In the genomic region with DNA sequence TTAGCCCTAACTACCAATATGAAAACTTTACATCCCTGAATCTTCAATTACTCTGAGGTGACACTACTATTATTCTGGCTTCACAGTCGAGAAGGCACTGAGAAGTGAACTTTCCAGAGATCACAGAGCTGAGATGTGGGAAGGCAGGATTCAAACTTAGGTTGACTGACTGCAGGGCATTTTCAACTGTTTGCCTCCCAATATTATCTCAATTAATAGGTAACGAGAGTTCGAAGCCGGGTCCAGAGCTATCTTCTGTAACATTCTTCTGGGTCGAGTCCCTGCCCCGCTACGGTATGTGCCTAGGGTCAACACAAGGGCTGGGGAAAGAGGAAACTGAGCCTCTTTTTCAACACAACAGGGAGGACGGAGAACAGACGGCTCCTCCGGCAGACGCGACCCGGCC, we compare ENCODE assay signal across 8 cellular contexts. TPM values are rescaled to one million over a fixed set of nuclear protein-coding genes. Genes with fewer than 3 reads are reported as not detected.
DNase-seq lines count a peak whose midpoint lies in the region; ATAC-seq and TF ChIP-seq lines count a peak whose summit lies in the region.

No MANE protein-coding gene starts in this region.

- peak overlapping the region; percentile 88 for H3K4me2 ChIP-seq in neural progenitor cell

- intact Hi-C loops in dorsolateral prefrontal cortex (cut with DNase I): loop anchor here in 1 of 2 donors (5.0 kb wide), 1 partner anchor 120 kb away; the partner anchor contains the start of gene KDM3A

- H3K4me1 ChIP-seq in neural progenitor cell: peaks cover 7% of the 10 kb centered on the region

- H3K79me2 ChIP-seq in neural progenitor cell (ENCODE audit: low read depth): peaks cover 48% of the 10 kb centered on the region

- H3K27ac ChIP-seq in dorsolateral prefrontal cortex (peak overlapping the region; percentile 91 to 100 (median 99)), neural progenitor cell (peak overlapping the region; percentile 98)

- ATAC-seq in HG02759 (IDR thresholded peaks at IDR 0.05; ENCODE audit: unreplicated experiment) (no peak), GM21619 (IDR thresholded peaks at IDR 0.05; ENCODE audit: unreplicated experiment) (no peak), HG02981 (IDR thresholded peaks at IDR 0.05; ENCODE audit: unreplicated experiment) (no peak)

- H3K27me3 Mint-ChIP-seq in IgD-negative memory B cell: peaks cover 1% of the 10 kb centered on the region
- peaks cover 5% of the 10 kb centered on the region for H3K27me3 Mint-ChIP-seq in neural progenitor cell (ENCODE audit: insufficient read depth, low read depth)

- no peak for DNase-seq in dorsolateral prefrontal cortex
- no peak for DNase-seq in neural progenitor cell (ENCODE audit: low spot score)
- no peak for DNase-seq in DMS 273 (lab: John Stamatoyannopoulos, UW; ENCODE audit: unreplicated experiment)

- H3K36me3 Mint-ChIP-seq in IgD-negative memory B cell (no peaks in the 10 kb centered on the region), neural progenitor cell (peaks cover 3% of the 10 kb centered on the region)

- H3K27me3 ChIP-seq in dorsolateral prefrontal cortex (no peaks in the 10 kb centered on the region), neural progenitor cell (no peaks in the 10 kb centered on the region)

- H3K27ac Mint-ChIP-seq in IgD-negative memory B cell: peak overlapping the region; percentile 88 to 99 (median 98)
- peak overlapping the region; percentile 92 for H3K27ac Mint-ChIP-seq in neural progenitor cell

- no peaks in the 10 kb centered on the region for H3K36me3 ChIP-seq in neural progenitor cell

- peak overlapping the region; percentile 92 for H3K9ac ChIP-seq in neural progenitor cell

- peaks cover 22 to 32% (median 25%) of the 10 kb centered on the region in 3 donors for H3K4me1 Mint-ChIP-seq in IgD-negative memory B cell
- peaks cover 18% of the 10 kb centered on the region for H3K4me1 Mint-ChIP-seq in neural progenitor cell

- no peaks in the 10 kb centered on the region for H4K20me1 ChIP-seq in neural progenitor cell (ENCODE audit: low read depth)

- H3K9me3 Mint-ChIP-seq in IgD-negative memory B cell (no peaks in the 10 kb centered on the region), neural progenitor cell (no peaks in the 10 kb centered on the region)

- H3K4me3 Mint-ChIP-seq in IgD-negative memory B cell (peak overlapping the region; percentile 88 to 96 (median 95)), neural progenitor cell (peak overlapping the region; percentile 93)

- H3K4me3 ChIP-seq in GM08714 (ENCODE audit: low read length): peak overlapping the region; percentile 93
- H3K4me3 ChIP-seq in dorsolateral prefrontal cortex: peak overlapping the region; percentile 52 to 95 (median 83)
- peak overlapping the region; percentile 76 for H3K4me3 ChIP-seq in neural progenitor cell

- H3F3A ChIP-seq in neural progenitor cell (ENCODE audit: low read depth): peaks cover 11% of the 10 kb centered on the region

- TF ChIP-seq CTCF in dorsolateral prefrontal cortex (IDR thresholded peaks at IDR 0.05 in 54 of 56, conservative IDR thresholded peaks at IDR 0.05 in 2 of 56; ENCODE audit: low read depth in 1 of 56, partially characterized antibody in 56 of 56): no peak
- no peak for TF ChIP-seq CTCF in neural progenitor cell (IDR thresholded peaks at IDR 0.05)

- no peaks in the 10 kb centered on the region for H3K9me3 ChIP-seq in neural progenitor cell (ENCODE audit: low read depth)

- H2AFZ ChIP-seq in neural progenitor cell (replicated peaks): peak overlapping the region; percentile 98

RNA-seq across cellular contexts. Expression of gene CHMP3, which starts 0.8 kb away (rescaled TPM):
- 77.1 TPM for polyA plus RNA-seq in IgD-negative memory B cell
- total RNA-seq in dorsolateral prefrontal cortex (100 to 1,000 TPM in 96 of 120 experiments, 10 to 100 TPM in 24; 70.7 to 207 (median 128) TPM), neural progenitor cell (ENCODE audit: low replicate concordance) (19.0 and 21.9 TPM in 2 replicates)
